Comparison of ENCODE assay signal across 7 cellular contexts in the genomic region with DNA sequence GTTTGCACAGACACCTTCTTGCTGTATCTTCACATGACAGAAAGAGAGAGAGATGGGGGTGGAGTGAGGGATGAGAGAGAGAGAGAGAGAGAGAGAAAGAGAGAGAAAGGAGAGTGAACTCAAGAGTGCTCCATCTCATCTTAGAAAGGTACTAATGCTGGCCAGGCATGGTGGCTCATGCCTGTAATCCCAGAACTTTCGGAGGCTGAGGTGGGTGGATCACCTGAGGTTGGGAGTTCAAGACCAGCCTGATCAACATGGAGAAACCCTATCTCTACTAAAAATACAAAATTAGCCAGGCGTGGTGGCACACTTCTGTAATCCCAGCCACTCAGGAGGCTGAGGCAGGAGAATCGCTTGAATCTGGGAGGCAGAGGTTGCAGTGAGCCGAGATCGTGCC.
DNase-seq lines count a peak whose midpoint lies in the region; ATAC-seq, FAIRE-seq and TF ChIP-seq lines count a peak whose summit lies in the region.
"Not testable (repeated sequence)": the region's sequence is repeated elsewhere in the genome, so short reads cannot be mapped to it uniquely, and the experiment has no call there.

No MANE protein-coding gene starts in this region.

- not testable (repeated sequence) for TF ChIP-seq POLR2A in HepG2 (IDR thresholded peaks at IDR 0.05; ENCODE audit: insufficient read depth in 1 of 2, low read depth in 2 of 2, low read length in 2 of 2)

- TF ChIP-seq EP300 in HepG2 (IDR thresholded peaks at IDR 0.05; ENCODE audit: low read depth in 2 of 2, low read length in 2 of 2); HepG2 (CRISPR knock-in tag; IDR thresholded peaks at IDR 0.05; ENCODE audit: borderline replicate concordance): not testable (repeated sequence)

- H3K27ac ChIP-seq in GM23338 (ENCODE audit: low read depth); HEK293 (ENCODE audit: extremely low read depth, low read depth, low read length); HepG2 (ENCODE audit: extremely low read length, insufficient read depth, low read length): not testable (repeated sequence)

- H2AFZ ChIP-seq in GM23338: peak overlapping the region; percentile 38
- not testable (repeated sequence) for H2AFZ ChIP-seq in HepG2 (ENCODE audit: low read length)

- not testable (repeated sequence) for BruUV-seq in HepG2 (replicated peaks; lab: Mats Ljungman, UMichigan)

- intact Hi-C loops in CD14-positive monocyte (cut with micrococcal nuclease); HepG2 (cut with micrococcal nuclease; ENCODE audit: unreplicated experiment): not testable (repeated sequence)

- not testable (repeated sequence) for TF ChIP-seq RAD21 in HepG2 (CRISPR knock-in tag; IDR thresholded peaks at IDR 0.05)

- not testable (repeated sequence) for H3K4me2 ChIP-seq in GM23338; HepG2 (ENCODE audit: low read depth, low read length)

- not testable (repeated sequence) for H3K9me3 ChIP-seq in HEK293 (ENCODE audit: control insufficient read depth, insufficient read depth, low read depth, low read length); HepG2 (ENCODE audit: low read length)

- H3K36me3 Mint-ChIP-seq in CD14-positive monocyte; GM23338 (ENCODE audit: low read depth); activated CD8-positive, alpha-beta memory T cell treated with anti-CD3 and anti-CD28 coated beads, Interleukin-2, amount 10 ng/mL, durations not matched to agents 7 days and 5 days; osteocyte (ENCODE audit: unreplicated experiment): not testable (repeated sequence)

- not testable (repeated sequence) for H3F3A ChIP-seq in GM23338 (replicated peaks; ENCODE audit: low read depth)

- ATAC-seq in GM23338; activated CD8-positive, alpha-beta memory T cell treated with anti-CD3 and anti-CD28 coated beads, Interleukin-2, amount 10 ng/mL, durations not matched to agents 7 days and 5 days; HepG2: not testable (repeated sequence)

- in situ Hi-C loops in HepG2 (cut with HindIII; ENCODE audit: extremely low pct_ligation_motif_present, low pct_unique_long_range_greater_than_20kb): not testable (repeated sequence)

- POLR2A ChIA-PET in HEK293 (lab: Yijun Ruan, JAX); HepG2 (lab: Yijun Ruan, JAX): not testable (repeated sequence)

- not testable (repeated sequence) for H3K4me3 Mint-ChIP-seq in CD14-positive monocyte; GM23338; activated CD8-positive, alpha-beta memory T cell treated with anti-CD3 and anti-CD28 coated beads, Interleukin-2, amount 10 ng/mL, durations not matched to agents 7 days and 5 days; osteocyte (ENCODE audit: unreplicated experiment)

- not testable (repeated sequence) for H3K79me2 ChIP-seq in GM23338 (replicated peaks; ENCODE audit: insufficient read depth); HepG2 (ENCODE audit: insufficient read depth, low read length)

- CTCF ChIA-PET in HEK293 (lab: Yijun Ruan, JAX); activated CD8-positive, alpha-beta memory T cell treated with anti-CD3 and anti-CD28 coated beads, Interleukin-2, amount 10 ng/mL, durations not matched to agents 7 days and 5 days (lab: Charles Lee); HepG2 (lab: Yijun Ruan, JAX; ENCODE audit: low intra/inter-chr PET ratio, low total read pairs): not testable (repeated sequence)

- H3K27me3 ChIP-seq in GM23338 (ENCODE audit: insufficient read depth): not testable (repeated sequence)
- peaks cover 0 to 14% of the 10 kb centered on the region in 2 experiments; a peak in 2 of 5 replicates for H3K27me3 ChIP-seq in HepG2 (ENCODE audit: control insufficient read depth in 1 of 2, insufficient read depth in 2 of 2, low read length in 2 of 2)

- not testable (repeated sequence) for H3K4me1 Mint-ChIP-seq in CD14-positive monocyte; GM23338; activated CD8-positive, alpha-beta memory T cell treated with anti-CD3 and anti-CD28 coated beads, Interleukin-2, amount 10 ng/mL, durations not matched to agents 7 days and 5 days; osteocyte (ENCODE audit: unreplicated experiment)

- H3K27ac Mint-ChIP-seq in CD14-positive monocyte; GM23338; activated CD8-positive, alpha-beta memory T cell treated with anti-CD3 and anti-CD28 coated beads, Interleukin-2, amount 10 ng/mL, durations not matched to agents 7 days and 5 days; osteocyte (ENCODE audit: unreplicated experiment): not testable (repeated sequence)

- not testable (repeated sequence) for H3K9ac ChIP-seq in HepG2 (ENCODE audit: insufficient read depth, low read depth, low read length)

- TF ChIP-seq CTCF in CD14-positive monocyte (IDR thresholded peaks at IDR 0.05); GM23338 (conservative IDR thresholded peaks at IDR 0.05; ENCODE audit: low read depth in 2 of 2); HEK293 (tag by site-specific recombination; IDR thresholded peaks at IDR 0.05); HepG2 (CRISPR knock-in tag; IDR thresholded peaks at IDR 0.05); osteocyte (IDR thresholded peaks at IDR 0.05): not testable (repeated sequence)

- DNase-seq in CD14-positive monocyte (ENCODE audit: low spot score) (peak; percentile 10), osteocyte (ENCODE audit: extremely low spot score, unreplicated experiment) (peak; percentile 76)
- DNase-seq in GM23338 (ENCODE audit: low spot score); HepG2 (ENCODE audit: low spot score): not testable (repeated sequence)
- peak; percentile 37 for DNase-seq in activated CD8-positive, alpha-beta memory T cell treated with anti-CD3 and anti-CD28 coated beads for 24 hours
- peak; percentile 23 for DNase-seq in activated CD8-positive, alpha-beta memory T cell treated with anti-CD3 and anti-CD28 coated beads, Interleukin-2, amount 10 ng/mL, durations not matched to agents 7 days and 5 days

- H3K36me3 ChIP-seq in GM23338 (ENCODE audit: insufficient read depth); HEK293 (ENCODE audit: control insufficient read depth in 2 of 2, insufficient read depth in 1 of 2, low read length in 2 of 2); HepG2 (replicated peaks in 1 of 2; ENCODE audit: control insufficient read depth in 1 of 2, insufficient read depth in 2 of 2, low read length in 2 of 2): not testable (repeated sequence)

- not testable (repeated sequence) for H3K9me2 ChIP-seq in GM23338 (ENCODE audit: insufficient read depth)

- peaks cover 26% of the 10 kb centered on the region for H3K4me1 ChIP-seq in GM23338 (ENCODE audit: insufficient read depth)
- H3K4me1 ChIP-seq in HEK293 (ENCODE audit: control insufficient read depth, insufficient read depth, low read length); HepG2 (ENCODE audit: insufficient read depth, low read length): not testable (repeated sequence)

- not testable (repeated sequence) for H3K9me3 Mint-ChIP-seq in CD14-positive monocyte; GM23338; activated CD8-positive, alpha-beta memory T cell treated with anti-CD3 and anti-CD28 coated beads, Interleukin-2, amount 10 ng/mL, durations not matched to agents 7 days and 5 days (ENCODE audit: low read depth); osteocyte (ENCODE audit: unreplicated experiment)

- H3K4me3 ChIP-seq in GM23338; HEK293 (ENCODE audit: low read depth, low read length); HepG2 (replicated peaks in 1 of 3; ENCODE audit: insufficient read depth in 1 of 3, low read depth in 2 of 3, low read length in 3 of 3): not testable (repeated sequence)

- H4K20me1 ChIP-seq in GM23338 (replicated peaks; ENCODE audit: insufficient read depth); HepG2 (ENCODE audit: insufficient read depth, low read length): not testable (repeated sequence)

- not testable (repeated sequence) for FAIRE-seq in HepG2 (lab: Jason Lieb, UNC)

- not testable (repeated sequence) for H3K27me3 Mint-ChIP-seq in CD14-positive monocyte (ENCODE audit: low read depth in 3 of 3); GM23338 (ENCODE audit: insufficient read depth, low read depth, poor library complexity); activated CD8-positive, alpha-beta memory T cell treated with anti-CD3 and anti-CD28 coated beads, Interleukin-2, amount 10 ng/mL, durations not matched to agents 7 days and 5 days; osteocyte (ENCODE audit: unreplicated experiment)

- 33% methylated on average over 5 of the region's 5 CpGs for WGBS in HepG2 (ENCODE audit: low lambda C conversion rate)

TF ChIP-seq in HEK293, 187 proteins besides CTCF, POLR2A, EP300 and RAD21:
- TF ChIP-seq ZNF596 (tag by site-specific recombination; IDR thresholded peaks at IDR 0.05): peak; percentile 79

TF ChIP-seq in HepG2, 621 proteins besides CTCF, POLR2A, EP300 and RAD21 (continues in another document):
- peak; percentile 60; the same call in 1 of the 2 replicates for TF ChIP-seq SOX6 (IDR thresholded peaks at IDR 0.05)
- TF ChIP-seq SOX6 (CRISPR knock-in tag; IDR thresholded peaks at IDR 0.05): not testable (repeated sequence)
